ENCODE assay signal across 26 cellular contexts in genomic region chr1:54583868-54584267, GRCh38. TPM values are rescaled to one million over a fixed set of nuclear protein-coding genes. Genes with fewer than 3 reads are reported as not detected.
DNase-seq lines count a peak whose midpoint lies in the region; TF ChIP-seq lines count a peak whose summit lies in the region.
"Had no signal": no experiment of that assay in that cellular context is flagged by ENCODE, and none has a peak within 500 bp of the region (broad histone marks: within the 10 kb centered on the region; RNA-seq: fewer than 3 reads in every experiment).

No MANE protein-coding gene starts in this region.

- H3K27ac ChIP-seq in testis, result no peak overlapping the region
- H3K27ac ChIP-seq in esophagus squamous epithelium, result no peak overlapping the region
- H3K27ac ChIP-seq: uterus had no signal

- peak; percentile 66 for DNase-seq in LHCN-M2 (ENCODE audit: low read depth)
- peak; percentile 80 for DNase-seq in NCI-H82 (lab: John Stamatoyannopoulos, UW)
- peak; percentile 18 to 25 for DNase-seq in hippocampal formation (lab: John Stamatoyannopoulos, UW)
- DNase-seq in putamen (ENCODE audit: low spot score), result peak; percentile 22
- DNase-seq in testis, result no peak
- no peak for DNase-seq in esophagus squamous epithelium (lab: John Stamatoyannopoulos, UW)
- DNase-seq in OCI-M2 (lab: John Stamatoyannopoulos, UW; ENCODE audit: unreplicated experiment), result no peak
- DNase-seq: activated CD4-positive, alpha-beta memory T cell treated with anti-CD3 and anti-CD28 coated beads for 36 hours; activated CD8-positive, alpha-beta memory T cell treated with anti-CD3 and anti-CD28 coated beads, Interleukin-2, amount 50 U/mL, for 4 hours; activated naive CD4-positive, alpha-beta T cell treated with anti-CD3 and anti-CD28 coated beads, Interleukin-2, amount 10 ng/mL, durations not matched to agents 7 days and 5 days; effector memory CD4-positive, alpha-beta T cell; left colon; naive thymus-derived CD4-positive, alpha-beta T cell; NCI-H1436 treated with DMSO at 0.1 percent for 48 hours; NCI-H2171; NCI-H510A treated with DMSO at 0.1 percent for 48 hours; occipital lobe; stimulated activated CD4-positive, alpha-beta T cell treated with anti-CD3 and anti-CD28 coated beads, Interleukin-12 subunit alpha, Interleukin-12 subunit beta, amount 100 ng/mL, for 4 hours; stimulated activated CD4-positive, alpha-beta T cell treated with anti-CD3 and anti-CD28 coated beads, Interleukin-4, amount 100 ng/mL, for 24 hours; uterus had no signal

- TF ChIP-seq POLR2A in testis (IDR thresholded peaks at IDR 0.05), result no peak
- TF ChIP-seq POLR2A in esophagus squamous epithelium (IDR thresholded peaks at IDR 0.05), result no peak

- TF ChIP-seq CTCF in testis (IDR thresholded peaks at IDR 0.05) (no peak), esophagus squamous epithelium (IDR thresholded peaks at IDR 0.05) (no peak)

- H3K9me3 ChIP-seq in testis, result no peaks in the 10 kb centered on the region
- H3K9me3 ChIP-seq in esophagus squamous epithelium, result no peaks in the 10 kb centered on the region
- H3K9me3 ChIP-seq: uterus had no signal

- whole genome bisulfite sequencing in testis, 2 donors, result 95 to 100% methylated on average over 2 of the region's 2 CpGs
- 40% methylated on average over 1 of the region's 2 CpGs; no CpG with 5 or more reads in 1 of the 2 donors for WGBS in esophagus squamous epithelium, 2 donors

- H3K27me3 ChIP-seq in testis (no peaks in the 10 kb centered on the region), esophagus squamous epithelium (no peaks in the 10 kb centered on the region)
- H3K27me3 ChIP-seq: uterus had no signal

- intact Hi-C loops in testis (cut with DNase I; ENCODE audit: low total_unique reads), result no loop called here
- intact Hi-C loops in esophagus squamous epithelium (cut with DNase I), result no loop called here

- H3K4me1 ChIP-seq in testis (peaks cover 21% of the 10 kb centered on the region), esophagus squamous epithelium (peaks cover 11 to 42% (median 18%) of the 10 kb centered on the region in 3 donors)
- H3K4me1 ChIP-seq: uterus had no signal

- no peak overlapping the region for H3K4me3 ChIP-seq in testis
- no peak overlapping the region for H3K4me3 ChIP-seq in esophagus squamous epithelium
- H3K4me3 ChIP-seq: coronary artery, uterus had no signal

- no peaks in the 10 kb centered on the region for H3K36me3 ChIP-seq in testis (ENCODE audit: low read depth, missing control alignments)
- H3K36me3 ChIP-seq in esophagus squamous epithelium, result peaks cover 0 to 45% (median 0%) of the 10 kb centered on the region in 3 donors
- H3K36me3 ChIP-seq: uterus had no signal

RNA-seq across cellular contexts. Expression of gene ACOT11, which starts 35.8 kb away (rescaled TPM):
- total RNA-seq in LHCN-M2 (2014; rRNA removed), result 9.9 and 11.6 TPM in 2 replicates
- 11.1 TPM for polyA plus RNA-seq in LHCN-M2 (2012)
- total RNA-seq in testis, result 10 to 100 TPM; 19.1 to 33.8 TPM
- polyA plus RNA-seq in testis (ENCODE audit: insufficient read depth, low read depth, low replicate concordance), result 4.9 TPM
- 10 to 100 TPM; 10.1 to 33.9 (median 20.3) TPM for total RNA-seq in esophagus squamous epithelium

RNA-seq across cellular contexts. Expression of gene FAM151A, which starts 39.5 kb away (rescaled TPM):
- total RNA-seq in LHCN-M2 (2014; rRNA removed) (not detected in 2 replicates), testis (under 1 TPM; 0.56 to 0.94 TPM), esophagus squamous epithelium (under 1 TPM in 1 of 4 donors, not detected in 3; 0.35 TPM)
- not detected for polyA plus RNA-seq in LHCN-M2 (2012)
- polyA plus RNA-seq in testis (ENCODE audit: insufficient read depth, low read depth, low replicate concordance), result 2.2 TPM
- total RNA-seq: activated CD4-positive, alpha-beta memory T cell treated with anti-CD3 and anti-CD28 coated beads for 36 hours; activated T-helper 1 cell treated with anti-CD3 and anti-CD28 coated beads, Interleukin-12 subunit alpha, Interleukin-12 subunit beta, Interleukin-2, Interleukin-4 antibody, amounts not matched to agents 30 ng/mL and 10 ng/mL and 1 ng/mL, durations not matched to agents 14 hours and 24 hours and 36 hours; Daoy; epithelial cell of proximal tubule; naive thymus-derived CD4-positive, alpha-beta T cell; occipital lobe; renal cortical epithelial cell; uterus had no signal
- polyA plus RNA-seq: CD14-positive monocyte; naive thymus-derived CD4-positive, alpha-beta T cell had no signal

RNA-seq across cellular contexts. Expression of gene MROH7, which starts 57.7 kb away (rescaled TPM):
- total RNA-seq in LHCN-M2 (2014; rRNA removed), result not detected in 2 replicates
- 0.02 TPM for polyA plus RNA-seq in LHCN-M2 (2012)
- total RNA-seq in testis, result 100 to 1,000 TPM in 1 of 2 donors, 10 to 100 TPM in 1; 72.7 to 236 TPM
- 162 TPM for polyA plus RNA-seq in testis (ENCODE audit: insufficient read depth, low read depth, low replicate concordance)
- 1 to 10 TPM in 1 of 4 donors, under 1 TPM in 3; 0.13 to 4.4 (median 0.60) TPM for total RNA-seq in esophagus squamous epithelium
- total RNA-seq: activated T-helper 1 cell treated with anti-CD3 and anti-CD28 coated beads, Interleukin-12 subunit alpha, Interleukin-12 subunit beta, Interleukin-2, Interleukin-4 antibody, amounts not matched to agents 30 ng/mL and 10 ng/mL and 1 ng/mL, durations not matched to agents 14 hours and 24 hours and 36 hours; Daoy; epithelial cell of proximal tubule; renal cortical epithelial cell had no signal
- polyA plus RNA-seq: CD14-positive monocyte; naive thymus-derived CD4-positive, alpha-beta T cell had no signal

Comparison
In these comparisons a context has a peak if more than half of its experiments do, and no peak if none do; other contexts are left out.
1. DNase-seq: peak in LHCN-M2 (single experiment), NCI-H82 (single experiment), hippocampal formation (2 of 2) and putamen (single experiment); none in testis (single experiment), esophagus squamous epithelium (single experiment) and OCI-M2 (single experiment).
2. RNA of gene MROH7, which starts 57.7 kb away (total RNA-seq): 72.7 to 236 TPM in testis; 0.13 to 4.4 TPM in esophagus squamous epithelium and not detected in LHCN-M2; every median in the first group is over 10 times any median in the second.